In genomic region chr5:178671745-178672144, GRCh38 we compare ENCODE assay signal across 25 cellular contexts.
"Had no signal": no experiment of that assay in that cellular context is flagged by ENCODE, and none has a peak within 500 bp of the region (broad histone marks: within the 10 kb centered on the region; RNA-seq: fewer than 3 reads in every experiment).

No MANE protein-coding gene starts in this region.

- H3K27ac Mint-ChIP-seq: immature natural killer cell; naive thymus-derived CD4-positive, alpha-beta T cell; progenitor cell of endocrine pancreas; stimulated activated naive B cell treated with anti-CD40 and anti-IgM and Interleukin-4, amounts not matched to agents 10 μg/mL and 1 μg/mL and 100 μg/mL, for 72 hours had no signal

- H3K4me1 Mint-ChIP-seq: immature natural killer cell had no signal

- H3K27ac ChIP-seq: colonic mucosa, esophagus squamous epithelium, gastroesophageal sphincter, pancreas, right lobe of liver, stomach, thoracic aorta, transverse colon had no signal

- H3K36me3 Mint-ChIP-seq: immature natural killer cell; naive thymus-derived CD4-positive, alpha-beta T cell; stimulated activated naive B cell treated with anti-CD40 and anti-IgM and Interleukin-4, amounts not matched to agents 10 μg/mL and 1 μg/mL and 100 μg/mL, for 72 hours had no signal

- H3K4me3 Mint-ChIP-seq: immature natural killer cell; naive thymus-derived CD4-positive, alpha-beta T cell; stimulated activated naive B cell treated with anti-CD40 and anti-IgM and Interleukin-4, amounts not matched to agents 10 μg/mL and 1 μg/mL and 100 μg/mL, for 72 hours had no signal

- H3K9me3 ChIP-seq: colonic mucosa, esophagus squamous epithelium, gastroesophageal sphincter, pancreas, right lobe of liver, thoracic aorta, transverse colon had no signal

- H3K36me3 ChIP-seq: colonic mucosa, esophagus squamous epithelium, gastroesophageal sphincter, pancreas, right lobe of liver, stomach, thoracic aorta, transverse colon had no signal

- H3K4me3 ChIP-seq: colonic mucosa, esophagus squamous epithelium, gastroesophageal sphincter, pancreas, right lobe of liver, stomach, thoracic aorta, transverse colon had no signal

- DNase-seq: cerebellar nuclear complex; colonic mucosa; dermis blood vessel endothelial cell; esophagus squamous epithelium; foreskin fibroblast; glutamatergic neuron; immature natural killer cell; kidney; left cardiac atrium; left ventricle myocardium superior; mesendoderm; naive thymus-derived CD4-positive, alpha-beta T cell; occipital lobe; pancreas; right lobe of liver; stimulated activated CD4-positive, alpha-beta T cell treated with anti-CD3 and anti-CD28 coated beads, Interleukin-15, amount 100 ng/mL, for 24 hours; stimulated activated CD4-positive, alpha-beta T cell treated with anti-CD3 and anti-CD28 coated beads, Interleukin-1b, Interleukin-23, amount 100 ng/mL, for 48 hours; stimulated activated CD4-positive, alpha-beta T cell treated with anti-CD3 and anti-CD28 coated beads, Interleukin-4, amount 100 ng/mL, for 24 hours; stimulated activated naive B cell treated with anti-CD40 and anti-IgM and Interleukin-4, amounts not matched to agents 10 μg/mL and 1 μg/mL and 100 μg/mL, for 72 hours; stomach; substantia nigra; transverse colon had no signal

- H3K9me3 Mint-ChIP-seq: stimulated activated naive B cell treated with anti-CD40 and anti-IgM and Interleukin-4, amounts not matched to agents 10 μg/mL and 1 μg/mL and 100 μg/mL, for 72 hours had no signal

- H3K4me1 ChIP-seq: colonic mucosa, gastroesophageal sphincter, pancreas, right lobe of liver, stomach, transverse colon had no signal

- ATAC-seq: gastroesophageal sphincter; left cardiac atrium; left ventricle myocardium superior; naive thymus-derived CD4-positive, alpha-beta T cell; pancreas; right lobe of liver; stimulated activated naive B cell treated with anti-CD40 and anti-IgM and Interleukin-4, amounts not matched to agents 10 μg/mL and 1 μg/mL and 100 μg/mL, for 72 hours had no signal
